In the genomic region with DNA sequence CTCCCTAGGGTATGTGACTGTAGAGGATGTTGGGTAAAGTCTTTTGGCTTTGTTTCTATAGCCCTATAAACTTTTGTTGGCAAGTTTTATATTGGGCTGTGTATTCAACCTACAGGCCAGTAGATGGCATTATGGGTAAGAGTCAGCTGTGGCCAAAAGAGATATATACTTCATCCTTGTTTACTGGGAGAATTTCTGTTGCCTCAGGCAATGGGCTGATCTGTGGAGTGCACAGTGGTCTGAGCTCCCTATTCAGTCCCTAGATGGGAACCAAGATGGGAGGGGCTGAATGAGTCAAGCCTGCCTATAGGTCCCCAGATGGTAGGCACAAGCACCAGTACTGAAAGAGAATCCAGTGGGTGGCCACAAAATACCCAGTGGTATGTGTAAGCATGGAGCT, we compare ENCODE assay signal across 12 cellular contexts.
DNase-seq lines count a peak whose midpoint lies in the region; ATAC-seq, FAIRE-seq and TF ChIP-seq lines count a peak whose summit lies in the region.
"Had no signal": no experiment of that assay in that cellular context is flagged by ENCODE, and none has a peak within 500 bp of the region (broad histone marks: within the 10 kb centered on the region; RNA-seq: fewer than 3 reads in every experiment).

No MANE protein-coding gene starts in this region.

- dilution Hi-C loops in endothelial cell of umbilical vein (cut with MboI; ENCODE audit: extremely low pct_ligation_motif_present, low sequenced_read_pairs) = no loop called here

- DNase-seq in MCF 10A (ENCODE audit: unreplicated experiment) (peak; percentile 32), breast epithelium (ENCODE audit: low spot score in 2 of 2) (no peak), Panc1 (ENCODE audit: low read depth, low spot score) (no peak), endothelial cell of umbilical vein (ENCODE audit: low read depth, low spot score) (peak; percentile 2), smooth muscle cell (lab: John Stamatoyannopoulos, UW; ENCODE audit: unreplicated experiment) (no peak)
- DNase-seq in NK-92 treated with Interleukin-12 subunit alpha and Interleukin-12 subunit beta, amount 100 ng/mL, for 24 hours (lab: John Stamatoyannopoulos, UW) = no peak
- DNase-seq: activated T-cell treated with anti-CD3 and anti-CD28 coated beads, Interleukin-2, amount 50 U/mL, for 24 hours; NCI-H187 treated with DMSO at 0.1 percent for 48 hours had no signal

- ATAC-seq in Panc1 = no peak
- no peak for ATAC-seq in HG03196 (IDR thresholded peaks at IDR 0.05; ENCODE audit: unreplicated experiment)
- no peak for ATAC-seq in esophagus mucosa

- no peak overlapping the region for H2AFZ ChIP-seq in endothelial cell of umbilical vein (ENCODE audit: low read depth, low read length)
- H2AFZ ChIP-seq in smooth muscle cell (ENCODE audit: low read depth) = no peak overlapping the region

- no peaks in the 10 kb centered on the region for H3K27me3 Mint-ChIP-seq in MCF 10A (ENCODE audit: insufficient read depth, unreplicated experiment)
- H3K27me3 Mint-ChIP-seq: activated T-cell treated with anti-CD3 and anti-CD28 coated beads, Interleukin-2, amount 50 U/mL, for 24 hours; B cell had no signal

- BruUV-seq in MCF 10A (replicated peaks; lab: Mats Ljungman, UMichigan) (no TSS peak), Panc1 (replicated peaks; lab: Mats Ljungman, UMichigan) (no TSS peak), endothelial cell of umbilical vein (replicated peaks; lab: Mats Ljungman, UMichigan) (no TSS peak)

- CTCF ChIA-PET in MCF 10A (lab: Yijun Ruan, JAX) (interaction anchor here (0.6 to 2.1 kb wide), 17 partner anchors 12 to 1718 kb away, joined by 3 to 8 read pairs (median 3); no protein-coding TSS in a partner anchor), Panc1 (lab: Charles Lee) (no interaction called here), endothelial cell of umbilical vein (lab: Charles Lee) (interaction anchor here (0.7 to 2.0 kb wide), 12 partner anchors 9 to 1598 kb away, joined by 3 to 10 read pairs (median 4); a partner anchor contains a TSS)

- no peak overlapping the region for H3K4me3 Mint-ChIP-seq in MCF 10A (ENCODE audit: unreplicated experiment)
- H3K4me3 Mint-ChIP-seq: activated T-cell treated with anti-CD3 and anti-CD28 coated beads, Interleukin-2, amount 50 U/mL, for 24 hours; B cell had no signal

- H3K9ac ChIP-seq in endothelial cell of umbilical vein (replicated peaks; ENCODE audit: extremely low read depth, insufficient read depth, low read length) (no peak overlapping the region), smooth muscle cell (ENCODE audit: low read depth) (no peak overlapping the region)

- no peaks in the 10 kb centered on the region for H3K4me1 Mint-ChIP-seq in MCF 10A (ENCODE audit: insufficient read depth, unreplicated experiment)
- H3K4me1 Mint-ChIP-seq: B cell had no signal

- H3K4me2 ChIP-seq in endothelial cell of umbilical vein (ENCODE audit: insufficient read depth, low read length) (no peak overlapping the region), smooth muscle cell (no peak overlapping the region)

- H4K20me1 ChIP-seq in endothelial cell of umbilical vein (replicated peaks; ENCODE audit: control insufficient read depth, extremely low read depth, insufficient read depth, low read length) (no peaks in the 10 kb centered on the region), smooth muscle cell (ENCODE audit: low read depth) (no peaks in the 10 kb centered on the region)

- intact Hi-C loops in MCF 10A (cut with micrococcal nuclease) = no loop called here
- intact Hi-C loops in breast epithelium (cut with DNase I; ENCODE audit: low total_unique reads) = loop anchor here (5.0 kb wide), 1 partner anchor 473 kb away; no protein-coding TSS in a partner anchor
- intact Hi-C loops in Panc1 (cut with micrococcal nuclease; ENCODE audit: unreplicated experiment) = no loop called here
- intact Hi-C loops in endothelial cell of umbilical vein (cut with micrococcal nuclease) = loop anchor here (10.0 kb wide), 2 partner anchors 775 to 1075 kb away; no protein-coding TSS in a partner anchor

- H3F3A ChIP-seq in smooth muscle cell (ENCODE audit: low read depth) = no peaks in the 10 kb centered on the region

- no peak overlapping the region for H3K27ac Mint-ChIP-seq in MCF 10A (ENCODE audit: low read depth, unreplicated experiment)
- H3K27ac Mint-ChIP-seq: activated T-cell treated with anti-CD3 and anti-CD28 coated beads, Interleukin-2, amount 50 U/mL, for 24 hours; B cell had no signal

- H3K9me1 ChIP-seq in endothelial cell of umbilical vein (replicated peaks; ENCODE audit: control insufficient read depth, extremely low read depth, insufficient read depth, low read length) = no peaks in the 10 kb centered on the region

- FAIRE-seq in endothelial cell of umbilical vein (lab: Jason Lieb, UNC) = no peak

- TF ChIP-seq POLR2A in breast epithelium (IDR thresholded peaks at IDR 0.05) = no peak
- no peak for TF ChIP-seq POLR2A in endothelial cell of umbilical vein (IDR thresholded peaks at IDR 0.05; ENCODE audit: low read depth, low read length)

- H3K9me3 ChIP-seq in breast epithelium (peaks cover 0 to 1% of the 10 kb centered on the region in 2 donors), Panc1 (ENCODE audit: control insufficient read depth, insufficient read depth, low read depth, low read length) (no peaks in the 10 kb centered on the region), endothelial cell of umbilical vein (replicated peaks; ENCODE audit: control insufficient read depth, insufficient read depth, low read length) (no peaks in the 10 kb centered on the region), smooth muscle cell (replicated peaks; ENCODE audit: low read depth) (no peaks in the 10 kb centered on the region)
- H3K9me3 ChIP-seq: prostate gland had no signal

- TF ChIP-seq CTCF in MCF 10A (IDR thresholded peaks at IDR 0.05; ENCODE audit: unreplicated experiment) (peak; percentile 29), breast epithelium (IDR thresholded peaks at IDR 0.05) (no peak), Panc1 (IDR thresholded peaks at IDR 0.05) (peak; percentile 20; the same call in 1 of the 2 replicates), endothelial cell of umbilical vein (IDR thresholded peaks at IDR 0.05; ENCODE audit: extremely low read depth in 1 of 2, insufficient read depth in 1 of 2, low read depth in 1 of 2, low read length in 2 of 2) (no peak), smooth muscle cell (IDR thresholded peaks at IDR 0.05; ENCODE audit: borderline replicate concordance, insufficient read depth, poor library complexity, severe bottlenecking) (peak; percentile 18)

- H3K27me3 ChIP-seq in breast epithelium (no peaks in the 10 kb centered on the region), Panc1 (ENCODE audit: control insufficient read depth, insufficient read depth, low read length) (no peaks in the 10 kb centered on the region), endothelial cell of umbilical vein (ENCODE audit: control insufficient read depth in 2 of 2, insufficient read depth in 2 of 2, low read length in 2 of 2) (no peaks in the 10 kb centered on the region), smooth muscle cell (ENCODE audit: low read depth) (no peaks in the 10 kb centered on the region)

- no peak overlapping the region for H3K27ac ChIP-seq in breast epithelium
- no peak overlapping the region for H3K27ac ChIP-seq in Panc1 (ENCODE audit: low read length)
- H3K27ac ChIP-seq in endothelial cell of umbilical vein (ENCODE audit: insufficient read depth, low read depth, low read length) = no peak overlapping the region
- no peak overlapping the region for H3K27ac ChIP-seq in smooth muscle cell (ENCODE audit: low read depth)
- H3K27ac ChIP-seq: prostate gland had no signal

- in situ Hi-C loops in Panc1 (cut with HindIII; ENCODE audit: low pct_unique_long_range_greater_than_20kb, low sequenced_read_pairs) = no loop called here

- H3K79me2 ChIP-seq in endothelial cell of umbilical vein (ENCODE audit: control insufficient read depth, insufficient read depth, low read length) (no peaks in the 10 kb centered on the region), smooth muscle cell (ENCODE audit: low read depth) (no peaks in the 10 kb centered on the region)

- H3K36me3 ChIP-seq in breast epithelium = no peaks in the 10 kb centered on the region
- no peaks in the 10 kb centered on the region for H3K36me3 ChIP-seq in Panc1 (ENCODE audit: control insufficient read depth, insufficient read depth, low read length)
- H3K36me3 ChIP-seq in endothelial cell of umbilical vein (ENCODE audit: control insufficient read depth in 2 of 2, extremely low read depth in 1 of 2, insufficient read depth in 2 of 2, low read length in 2 of 2) = no peaks in the 10 kb centered on the region
- no peaks in the 10 kb centered on the region for H3K36me3 ChIP-seq in smooth muscle cell (ENCODE audit: low read depth)
- H3K36me3 ChIP-seq: prostate gland had no signal

- H3K36me3 Mint-ChIP-seq in MCF 10A (ENCODE audit: insufficient read depth, unreplicated experiment) = no peaks in the 10 kb centered on the region

- H3K4me3 ChIP-seq in breast epithelium (no peak overlapping the region), Panc1 (ENCODE audit: low read depth in 2 of 2, low read length in 2 of 2) (no peak overlapping the region), endothelial cell of umbilical vein (replicated peaks in 1 of 3; ENCODE audit: insufficient read depth in 1 of 3, low read depth in 1 of 3, low read length in 3 of 3) (no peak overlapping the region), smooth muscle cell (no peak overlapping the region)
- H3K4me3 ChIP-seq: prostate gland had no signal

- H3K4me1 ChIP-seq in breast epithelium = no peaks in the 10 kb centered on the region
- no peaks in the 10 kb centered on the region for H3K4me1 ChIP-seq in Panc1 (ENCODE audit: control insufficient read depth, insufficient read depth, low read length)
- H3K4me1 ChIP-seq in endothelial cell of umbilical vein (ENCODE audit: control insufficient read depth, extremely low read depth, insufficient read depth, low read length) = no peaks in the 10 kb centered on the region
- no peaks in the 10 kb centered on the region for H3K4me1 ChIP-seq in smooth muscle cell (ENCODE audit: low read depth)
- H3K4me1 ChIP-seq: prostate gland had no signal

- peaks cover 10% of the 10 kb centered on the region for H3K9me3 Mint-ChIP-seq in MCF 10A (ENCODE audit: unreplicated experiment)

- POLR2A ChIA-PET in MCF 10A (lab: Yijun Ruan, JAX) = interaction anchor here (0.7 to 0.9 kb wide), 2 partner anchors 12 to 193 kb away, joined by 3 read pairs; no protein-coding TSS in a partner anchor
- POLR2A ChIA-PET in Panc1 (lab: Charles Lee) = no interaction called here
- POLR2A ChIA-PET in endothelial cell of umbilical vein (lab: Charles Lee) = no interaction called here

TF ChIP-seq in endothelial cell of umbilical vein, 7 proteins besides CTCF, POLR2A, EP300 and RAD21:
- TF ChIP-seq EZH2 (IDR thresholded peaks at IDR 0.05; ENCODE audit: borderline replicate concordance, low read depth, low read length, severe bottlenecking) (no peak), FOS (IDR thresholded peaks at IDR 0.05; ENCODE audit: borderline replicate concordance, insufficient read depth, low read length) (no peak)

Comparison
In these comparisons a context has a peak if more than half of its experiments do, and no peak if none do; other contexts are left out.
1. DNase-seq: peak in MCF 10A (single experiment) and endothelial cell of umbilical vein (single experiment); none in breast epithelium (0 of 2), Panc1 (single experiment), smooth muscle cell (single experiment) and NK-92 treated with Interleukin-12 subunit alpha and Interleukin-12 subunit beta, amount 100 ng/mL, for 24 hours (single experiment).
2. CTCF ChIP-seq: peak in MCF 10A (single experiment), Panc1 (single experiment) and smooth muscle cell (single experiment); none in breast epithelium (0 of 3) and endothelial cell of umbilical vein (0 of 2).
3. intact Hi-C loops: an anchor here in breast epithelium (5.0 kb wide) and endothelial cell of umbilical vein (10.0 kb wide); none called in MCF 10A and Panc1.